Comparison of ENCODE assay signal across 34 cellular contexts in the genomic region with DNA sequence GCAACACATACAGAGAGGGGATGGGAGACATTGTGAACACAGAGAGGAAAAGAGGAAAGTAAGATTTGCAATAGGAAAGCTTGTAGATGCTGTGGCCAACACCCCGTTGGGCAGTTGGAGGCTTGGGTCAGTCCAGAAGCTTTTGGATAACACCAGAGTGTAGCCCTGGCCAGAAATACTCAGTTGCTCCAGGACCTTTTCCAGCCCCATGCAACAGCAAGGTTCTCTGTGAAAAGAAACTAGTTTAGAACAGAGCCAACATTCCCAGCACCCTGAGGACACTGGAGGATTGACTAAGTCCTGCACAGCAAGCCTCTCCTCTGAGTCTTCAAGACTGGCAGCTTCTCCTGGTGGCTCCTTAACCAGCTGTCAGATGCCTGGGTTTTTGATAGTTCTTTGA.
"Had no signal": no experiment of that assay in that cellular context is flagged by ENCODE, and none has a peak within 500 bp of the region (broad histone marks: within the 10 kb centered on the region; RNA-seq: fewer than 3 reads in every experiment).

No MANE protein-coding gene starts in this region.

- ATAC-seq: activated CD8-positive, alpha-beta memory T cell treated with anti-CD3 and anti-CD28 coated beads, Interleukin-2, amount 10 ng/mL, durations not matched to agents 7 days and 5 days; body of pancreas; PC-3; T-cell; T-helper 17 cell had no signal

- H3K36me3 ChIP-seq: breast epithelium, Peyer's patch, SJSA1, WERI-Rb-1 had no signal

- H3K4me3 ChIP-seq: body of pancreas, breast epithelium, Peyer's patch, SJSA1 had no signal

- H3K27ac ChIP-seq: body of pancreas, breast epithelium, Peyer's patch, SJSA1, WERI-Rb-1 had no signal

- H3K27me3 ChIP-seq: body of pancreas, breast epithelium, Peyer's patch had no signal

- H3K4me1 ChIP-seq: body of pancreas, breast epithelium, Peyer's patch, SJSA1 had no signal

- DNase-seq: activated CD4-positive, alpha-beta memory T cell treated with anti-CD3 and anti-CD28 coated beads, Interleukin-2, amount 10 ng/mL, durations not matched to agents 7 days and 5 days; activated CD4-positive, alpha-beta T cell treated with anti-CD3 and anti-CD28 coated beads for 1 hour; activated CD4-positive, alpha-beta T cell treated with anti-CD3 and anti-CD28 coated beads for 48 hours; activated CD4-positive, CD25-positive, alpha-beta regulatory T cell; activated CD8-positive, alpha-beta memory T cell treated with anti-CD3 and anti-CD28 coated beads for 24 hours; activated CD8-positive, alpha-beta memory T cell treated with anti-CD3 and anti-CD28 coated beads, Interleukin-2, amount 10 ng/mL, durations not matched to agents 7 days and 5 days; activated CD8-positive, alpha-beta memory T cell treated with anti-CD3 and anti-CD28 coated beads, Interleukin-2, amount 50 U/mL, for 48 hours; activated effector memory CD4-positive, alpha-beta T cell treated with Interleukin-2 at 50 U/mL for 16 hours; activated naive CD4-positive, alpha-beta T cell treated with anti-CD3 and anti-CD28 coated beads, Interleukin-2, amount 50 U/mL, for 16 hours; activated naive CD8-positive, alpha-beta T cell treated with anti-CD3 and anti-CD28 coated beads for 36 hours; activated T-cell treated with anti-CD3 and anti-CD28 coated beads, Interleukin-2, amount 50 U/mL, for 48 hours; amniotic stem cell; body of pancreas; IMR-90; Karpas-422; KBM-7; NCI-H1048; NCI-H1436 treated with DMSO at 0.1 percent for 48 hours; NCI-H1694 treated with DMSO at 0.1 percent for 48 hours; NCI-H2029; NCI-H510A; NCI-H526; NCI-H748 treated with DMSO at 0.1 percent for 48 hours; NK-92 treated with Interleukin-12 subunit alpha and Interleukin-12 subunit beta, amount 100 ng/mL, for 24 hours; PC-3; Peyer's patch; RPMI8226; SHP77 treated with DMSO at 0.1 percent for 48 hours; SK-N-SH; T-cell; T-helper 17 cell; WERI-Rb-1 had no signal

- H3K9me3 ChIP-seq: SJSA1, SK-N-SH had no signal
